ENCODE assay signal across 3 cellular contexts in the genomic region with DNA sequence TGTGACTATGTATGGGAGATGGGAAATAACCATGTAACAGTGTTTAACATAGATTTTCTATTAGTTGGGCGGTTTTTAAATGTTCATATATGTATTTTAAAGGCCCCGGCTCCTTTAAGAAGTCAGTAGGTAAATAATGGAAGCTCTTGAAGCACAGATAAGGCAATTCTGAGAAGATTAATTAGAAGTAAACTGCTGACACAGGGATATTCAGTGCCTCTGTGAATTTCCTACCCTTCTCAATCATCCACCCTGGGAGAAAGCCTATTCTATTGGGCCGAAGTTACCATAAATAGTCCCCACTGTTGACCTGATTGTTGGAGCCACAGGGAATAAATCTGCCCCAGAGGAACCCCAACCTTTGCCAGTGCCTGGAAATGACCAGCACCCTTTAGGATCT.
TF ChIP-seq lines count a peak whose summit lies in the region.

No MANE protein-coding gene starts in this region.

TF ChIP-seq in HepG2, 621 proteins besides CTCF, POLR2A, EP300 and RAD21:
- TF ChIP-seq MAFF (IDR thresholded peaks at IDR 0.05; ENCODE audit: low read depth, low read length): peak; percentile 94
- no peak for TF ChIP-seq ZNF18 (CRISPR knock-in tag; IDR thresholded peaks at IDR 0.05; ENCODE audit: insufficient replicate concordance)
- TF ChIP-seq ZFP41 (CRISPR knock-in tag; IDR thresholded peaks at IDR 0.05; ENCODE audit: borderline replicate concordance): no peak
- TF ChIP-seq, protein P1, sequence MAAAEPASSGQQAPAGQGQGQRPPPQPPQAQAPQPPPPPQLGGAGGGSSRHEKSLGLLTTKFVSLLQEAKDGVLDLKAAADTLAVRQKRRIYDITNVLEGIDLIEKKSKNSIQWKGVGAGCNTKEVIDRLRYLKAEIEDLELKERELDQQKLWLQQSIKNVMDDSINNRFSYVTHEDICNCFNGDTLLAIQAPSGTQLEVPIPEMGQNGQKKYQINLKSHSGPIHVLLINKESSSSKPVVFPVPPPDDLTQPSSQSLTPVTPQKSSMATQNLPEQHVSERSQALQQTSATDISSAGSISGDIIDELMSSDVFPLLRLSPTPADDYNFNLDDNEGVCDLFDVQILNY (CRISPR knock-in tag; conservative IDR thresholded peaks at IDR 0.05): no peak
- peak; percentile 92 to 96 for TF ChIP-seq MAFK (conservative IDR thresholded peaks at IDR 0.05 in 1 of 2, IDR thresholded peaks at IDR 0.05 in 1 of 2; ENCODE audit: low read length in 2 of 2)
- no peak for TF ChIP-seq NFYB (CRISPR knock-in tag; IDR thresholded peaks at IDR 0.05)
- TF ChIP-seq ZMYM3 (CRISPR knock-in tag; IDR thresholded peaks at IDR 0.05): no peak
- TF ChIP-seq ZNF883 (CRISPR knock-in tag; IDR thresholded peaks at IDR 0.05; ENCODE audit: not compliant biosample characterization): no peak

TF ChIP-seq in IMR-90, 13 proteins besides CTCF, POLR2A, EP300 and RAD21:
- peak; percentile 91 for TF ChIP-seq MAFK (IDR thresholded peaks at IDR 0.05; ENCODE audit: low read depth, low read length)
- no peak for TF ChIP-seq SMC3 (IDR thresholded peaks at IDR 0.05; ENCODE audit: low read depth, low read length)

TF ChIP-seq in H1, 55 proteins besides CTCF, POLR2A, EP300 and RAD21:
- TF ChIP-seq MAFK (IDR thresholded peaks at IDR 0.05; ENCODE audit: low read depth, low read length) (peak; percentile 80), CHD1 (IDR thresholded peaks at IDR 0.05; ENCODE audit: low read depth, low read length) (no peak)
